20 cellular contexts compared by ENCODE assay signal in genomic region chr14:80762829-80763228, GRCh38.
"Had no signal": no experiment of that assay in that cellular context is flagged by ENCODE, and none has a peak within 500 bp of the region (broad histone marks: within the 10 kb centered on the region; RNA-seq: fewer than 3 reads in every experiment).

No MANE protein-coding gene starts in this region.

- H3K4me1 ChIP-seq: adrenal gland, heart right ventricle, lower lobe of right lung, stomach, suprapubic skin, transverse colon had no signal

- FAIRE-seq: urothelium cell line had no signal

- H3K27ac ChIP-seq: adrenal gland, heart right ventricle, lower lobe of right lung, stomach, suprapubic skin, transverse colon had no signal

- H3K4me3 ChIP-seq: adrenal gland, heart right ventricle, lower lobe of right lung, smooth muscle cell, stomach, suprapubic skin, transverse colon had no signal

- H3K4me2 ChIP-seq: smooth muscle cell had no signal

- H3K9me3 ChIP-seq: adrenal gland, lower lobe of right lung, stomach, suprapubic skin, transverse colon had no signal

- ATAC-seq: heart right ventricle; left lobe of liver; lower lobe of right lung; naive thymus-derived CD4-positive, alpha-beta T cell; sciatic nerve; stimulated activated memory B cell treated with anti-CD40 and anti-IgM and Interleukin-4, amounts not matched to agents 10 μg/mL and 1 μg/mL and 100 μg/mL, for 72 hours; WTC11 had no signal

- DNase-seq: activated naive CD4-positive, alpha-beta T cell; activated T-cell treated with anti-CD3 and anti-CD28 coated beads, Interleukin-2, amount 50 U/mL, for 1 hour; adrenal gland; cerebellar nuclear complex; cortex of kidney; heart right ventricle; islet precursor cell; lower lobe of right lung; naive thymus-derived CD4-positive, alpha-beta T cell; occipital lobe; stimulated activated CD4-positive, alpha-beta T cell treated with anti-CD3 and anti-CD28 coated beads, Interleukin-15, amount 100 ng/mL, for 24 hours; stomach; transverse colon had no signal
